ENCODE assay signal across 1 cellular context in the genomic region with DNA sequence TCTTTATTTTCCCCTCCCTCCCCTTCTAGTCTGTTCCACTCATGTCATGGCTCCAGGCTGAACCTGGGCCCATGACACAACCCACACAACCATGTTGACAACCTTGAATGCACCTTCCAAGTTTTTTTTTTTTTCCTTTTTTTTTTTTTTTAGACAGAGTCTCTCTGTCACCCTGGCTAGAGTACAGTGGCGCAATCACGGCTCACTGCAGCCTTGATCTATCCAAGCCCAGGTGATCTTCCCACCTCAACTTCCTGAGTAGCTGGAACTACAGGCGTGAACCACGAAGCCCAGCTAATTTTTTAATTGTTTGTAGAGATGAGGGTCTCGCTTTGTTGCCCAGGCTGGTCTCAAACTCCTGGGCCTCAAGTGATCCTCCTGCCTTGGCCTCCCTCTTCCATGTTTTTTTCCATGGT.
A peak's percentile ranks its signal among the peaks of the same experiment; 100 is the strongest.
TF ChIP-seq lines count a peak whose summit lies in the region.

No MANE protein-coding gene starts in this region.

TF ChIP-seq in HepG2, 621 proteins besides CTCF, POLR2A, EP300 and RAD21 (continued from another document and continues in another):
- TF ChIP-seq, protein P1, sequence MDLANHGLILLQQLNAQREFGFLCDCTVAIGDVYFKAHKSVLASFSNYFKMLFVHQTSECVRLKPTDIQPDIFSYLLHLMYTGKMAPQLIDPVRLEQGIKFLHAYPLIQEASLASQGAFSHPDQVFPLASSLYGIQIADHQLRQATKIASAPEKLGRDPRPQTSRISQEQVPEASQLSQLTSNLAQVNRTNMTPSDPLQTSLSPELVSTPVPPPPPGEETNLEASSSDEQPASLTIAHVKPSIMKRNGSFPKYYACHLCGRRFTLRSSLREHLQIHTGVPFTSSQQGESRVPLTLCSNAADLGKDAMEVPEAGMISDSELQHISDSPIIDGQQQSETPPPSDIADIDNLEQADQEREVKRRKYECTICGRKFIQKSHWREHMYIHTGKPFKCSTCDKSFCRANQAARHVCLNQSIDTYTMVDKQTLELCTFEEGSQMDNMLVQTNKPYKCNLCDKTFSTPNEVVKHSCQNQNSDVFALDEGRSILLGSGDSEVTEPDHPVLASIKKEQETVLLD (CRISPR knock-in tag; IDR thresholded peaks at IDR 0.05; ENCODE audit: low read depth), result no peak
- TF ChIP-seq ZSCAN31 (CRISPR knock-in tag; IDR thresholded peaks at IDR 0.05; ENCODE audit: low read depth) (no peak), ZNF792 (CRISPR knock-in tag; IDR thresholded peaks at IDR 0.05) (no peak), ZSCAN22 (CRISPR knock-in tag; IDR thresholded peaks at IDR 0.05) (no peak), ZNF484 (CRISPR knock-in tag; IDR thresholded peaks at IDR 0.05; ENCODE audit: borderline replicate concordance, low read depth) (no peak), ZIK1 (CRISPR knock-in tag; IDR thresholded peaks at IDR 0.05; ENCODE audit: borderline replicate concordance, low read depth) (no peak), NFKB2 (CRISPR knock-in tag; IDR thresholded peaks at IDR 0.05; ENCODE audit: borderline replicate concordance) (no peak), ZNF510 (CRISPR knock-in tag; IDR thresholded peaks at IDR 0.05; ENCODE audit: low read depth) (no peak), ZNF569 (CRISPR knock-in tag; IDR thresholded peaks at IDR 0.05; ENCODE audit: borderline replicate concordance) (no peak), NFE2L1 (CRISPR knock-in tag; IDR thresholded peaks at IDR 0.05; ENCODE audit: borderline replicate concordance) (no peak), CCDC6 (CRISPR knock-in tag; IDR thresholded peaks at IDR 0.05) (peak; percentile 88; the same call in 1 of the 2 replicates), ZNF878 (CRISPR knock-in tag; IDR thresholded peaks at IDR 0.05) (peak; percentile 77; the same call in 1 of the 2 replicates), ZNF75D (CRISPR knock-in tag; IDR thresholded peaks at IDR 0.05; ENCODE audit: borderline replicate concordance) (no peak), FOXA1 (IDR thresholded peaks at IDR 0.05) (peak; percentile 69; the same call in 1 of the 2 replicates), FOXA1 (CRISPR knock-in tag; IDR thresholded peaks at IDR 0.05) (peak; percentile 82), FOXK2 (IDR thresholded peaks at IDR 0.05) (peak; percentile 94), CREM (IDR thresholded peaks at IDR 0.05) (peak; percentile 84), CREM (CRISPR knock-in tag; IDR thresholded peaks at IDR 0.05) (no peak), ZNF460 (CRISPR knock-in tag; IDR thresholded peaks at IDR 0.05; ENCODE audit: borderline replicate concordance) (no peak), MIER2 (CRISPR knock-in tag; IDR thresholded peaks at IDR 0.05) (0 out of 2 replicates have a peak, but pooled peaks have one; percentile 40), IRX3 (CRISPR knock-in tag; IDR thresholded peaks at IDR 0.05; ENCODE audit: borderline replicate concordance, low read depth) (no peak), CBX5 (CRISPR knock-in tag; IDR thresholded peaks at IDR 0.05; ENCODE audit: borderline replicate concordance) (peak; percentile 78; the same call in 1 of the 2 replicates), ZKSCAN1 (IDR thresholded peaks at IDR 0.05; ENCODE audit: low read length) (no peak), NR1H2 (CRISPR knock-in tag; IDR thresholded peaks at IDR 0.05; ENCODE audit: borderline replicate concordance, low read depth) (no peak), HOXA9 (CRISPR knock-in tag; IDR thresholded peaks at IDR 0.05; ENCODE audit: borderline replicate concordance) (no peak), ZEB1 (IDR thresholded peaks at IDR 0.05; ENCODE audit: insufficient replicate concordance, low read depth) (peak; percentile 41), ZNF446 (CRISPR knock-in tag; IDR thresholded peaks at IDR 0.05) (no peak), SMYD3 (CRISPR knock-in tag; IDR thresholded peaks at IDR 0.05) (0 out of 2 replicates have a peak, but pooled peaks have one; percentile 49), SMAD3 (CRISPR knock-in tag; IDR thresholded peaks at IDR 0.05) (0 out of 2 replicates have a peak, but pooled peaks have one; percentile 76), TRIM24 (CRISPR knock-in tag; IDR thresholded peaks at IDR 0.05) (no peak), KLF13 (CRISPR knock-in tag; IDR thresholded peaks at IDR 0.05) (no peak), ZFP41 (CRISPR knock-in tag; IDR thresholded peaks at IDR 0.05; ENCODE audit: borderline replicate concordance) (no peak), ZNF260 (CRISPR knock-in tag; IDR thresholded peaks at IDR 0.05; ENCODE audit: borderline replicate concordance, low read depth) (no peak), HMG20A (CRISPR knock-in tag; IDR thresholded peaks at IDR 0.05; ENCODE audit: borderline replicate concordance) (peak; percentile 78), IKZF1 (IDR thresholded peaks at IDR 0.05) (no peak)
- TF ChIP-seq, protein P2, sequence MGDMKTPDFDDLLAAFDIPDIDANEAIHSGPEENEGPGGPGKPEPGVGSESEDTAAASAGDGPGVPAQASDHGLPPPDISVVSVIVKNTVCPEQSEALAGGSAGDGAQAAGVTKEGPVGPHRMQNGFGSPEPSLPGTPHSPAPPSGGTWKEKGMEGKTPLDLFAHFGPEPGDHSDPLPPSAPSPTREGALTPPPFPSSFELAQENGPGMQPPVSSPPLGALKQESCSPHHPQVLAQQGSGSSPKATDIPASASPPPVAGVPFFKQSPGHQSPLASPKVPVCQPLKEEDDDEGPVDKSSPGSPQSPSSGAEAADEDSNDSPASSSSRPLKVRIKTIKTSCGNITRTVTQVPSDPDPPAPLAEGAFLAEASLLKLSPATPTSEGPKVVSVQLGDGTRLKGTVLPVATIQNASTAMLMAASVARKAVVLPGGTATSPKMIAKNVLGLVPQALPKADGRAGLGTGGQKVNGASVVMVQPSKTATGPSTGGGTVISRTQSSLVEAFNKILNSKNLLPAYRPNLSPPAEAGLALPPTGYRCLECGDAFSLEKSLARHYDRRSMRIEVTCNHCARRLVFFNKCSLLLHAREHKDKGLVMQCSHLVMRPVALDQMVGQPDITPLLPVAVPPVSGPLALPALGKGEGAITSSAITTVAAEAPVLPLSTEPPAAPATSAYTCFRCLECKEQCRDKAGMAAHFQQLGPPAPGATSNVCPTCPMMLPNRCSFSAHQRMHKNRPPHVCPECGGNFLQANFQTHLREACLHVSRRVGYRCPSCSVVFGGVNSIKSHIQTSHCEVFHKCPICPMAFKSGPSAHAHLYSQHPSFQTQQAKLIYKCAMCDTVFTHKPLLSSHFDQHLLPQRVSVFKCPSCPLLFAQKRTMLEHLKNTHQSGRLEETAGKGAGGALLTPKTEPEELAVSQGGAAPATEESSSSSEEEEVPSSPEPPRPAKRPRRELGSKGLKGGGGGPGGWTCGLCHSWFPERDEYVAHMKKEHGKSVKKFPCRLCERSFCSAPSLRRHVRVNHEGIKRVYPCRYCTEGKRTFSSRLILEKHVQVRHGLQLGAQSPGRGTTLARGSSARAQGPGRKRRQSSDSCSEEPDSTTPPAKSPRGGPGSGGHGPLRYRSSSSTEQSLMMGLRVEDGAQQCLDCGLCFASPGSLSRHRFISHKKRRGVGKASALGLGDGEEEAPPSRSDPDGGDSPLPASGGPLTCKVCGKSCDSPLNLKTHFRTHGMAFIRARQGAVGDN (CRISPR knock-in tag; IDR thresholded peaks at IDR 0.05), result no peak; the same call in 1 of the 2 replicates
- TF ChIP-seq, protein P3, sequence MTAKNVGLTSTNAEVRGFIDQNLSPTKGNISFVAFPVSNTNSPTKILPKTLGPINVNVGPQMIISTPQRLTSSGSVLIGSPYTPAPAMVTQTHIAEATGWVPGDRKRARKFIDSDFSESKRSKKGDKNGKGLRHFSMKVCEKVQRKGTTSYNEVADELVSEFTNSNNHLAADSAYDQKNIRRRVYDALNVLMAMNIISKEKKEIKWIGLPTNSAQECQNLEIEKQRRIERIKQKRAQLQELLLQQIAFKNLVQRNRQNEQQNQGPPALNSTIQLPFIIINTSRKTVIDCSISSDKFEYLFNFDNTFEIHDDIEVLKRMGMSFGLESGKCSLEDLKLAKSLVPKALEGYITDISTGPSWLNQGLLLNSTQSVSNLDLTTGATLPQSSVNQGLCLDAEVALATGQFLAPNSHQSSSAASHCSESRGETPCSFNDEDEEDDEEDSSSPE (CRISPR knock-in tag; IDR thresholded peaks at IDR 0.05), result peak; percentile 73
- TF ChIP-seq, protein P4, sequence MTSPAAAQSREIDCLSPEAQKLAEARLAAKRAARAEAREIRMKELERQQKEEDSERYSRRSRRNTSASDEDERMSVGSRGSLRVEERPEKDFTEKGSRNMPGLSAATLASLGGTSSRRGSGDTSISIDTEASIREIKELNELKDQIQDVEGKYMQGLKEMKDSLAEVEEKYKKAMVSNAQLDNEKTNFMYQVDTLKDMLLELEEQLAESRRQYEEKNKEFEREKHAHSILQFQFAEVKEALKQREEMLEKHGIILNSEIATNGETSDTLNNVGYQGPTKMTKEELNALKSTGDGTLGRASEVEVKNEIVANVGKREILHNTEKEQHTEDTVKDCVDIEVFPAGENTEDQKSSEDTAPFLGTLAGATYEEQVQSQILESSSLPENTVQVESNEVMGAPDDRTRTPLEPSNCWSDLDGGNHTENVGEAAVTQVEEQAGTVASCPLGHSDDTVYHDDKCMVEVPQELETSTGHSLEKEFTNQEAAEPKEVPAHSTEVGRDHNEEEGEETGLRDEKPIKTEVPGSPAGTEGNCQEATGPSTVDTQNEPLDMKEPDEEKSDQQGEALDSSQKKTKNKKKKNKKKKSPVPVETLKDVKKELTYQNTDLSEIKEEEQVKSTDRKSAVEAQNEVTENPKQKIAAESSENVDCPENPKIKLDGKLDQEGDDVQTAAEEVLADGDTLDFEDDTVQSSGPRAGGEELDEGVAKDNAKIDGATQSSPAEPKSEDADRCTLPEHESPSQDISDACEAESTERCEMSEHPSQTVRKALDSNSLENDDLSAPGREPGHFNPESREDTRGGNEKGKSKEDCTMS (CRISPR knock-in tag; conservative IDR thresholded peaks at IDR 0.05), result no peak
- TF ChIP-seq, protein P5, sequence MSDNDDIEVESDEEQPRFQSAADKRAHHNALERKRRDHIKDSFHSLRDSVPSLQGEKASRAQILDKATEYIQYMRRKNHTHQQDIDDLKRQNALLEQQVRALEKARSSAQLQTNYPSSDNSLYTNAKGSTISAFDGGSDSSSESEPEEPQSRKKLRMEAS (IDR thresholded peaks at IDR 0.05), result peak; percentile 84
- TF ChIP-seq, protein P6, sequence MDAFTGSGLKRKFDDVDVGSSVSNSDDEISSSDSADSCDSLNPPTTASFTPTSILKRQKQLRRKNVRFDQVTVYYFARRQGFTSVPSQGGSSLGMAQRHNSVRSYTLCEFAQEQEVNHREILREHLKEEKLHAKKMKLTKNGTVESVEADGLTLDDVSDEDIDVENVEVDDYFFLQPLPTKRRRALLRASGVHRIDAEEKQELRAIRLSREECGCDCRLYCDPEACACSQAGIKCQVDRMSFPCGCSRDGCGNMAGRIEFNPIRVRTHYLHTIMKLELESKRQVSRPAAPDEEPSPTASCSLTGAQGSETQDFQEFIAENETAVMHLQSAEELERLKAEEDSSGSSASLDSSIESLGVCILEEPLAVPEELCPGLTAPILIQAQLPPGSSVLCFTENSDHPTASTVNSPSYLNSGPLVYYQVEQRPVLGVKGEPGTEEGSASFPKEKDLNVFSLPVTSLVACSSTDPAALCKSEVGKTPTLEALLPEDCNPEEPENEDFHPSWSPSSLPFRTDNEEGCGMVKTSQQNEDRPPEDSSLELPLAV (CRISPR knock-in tag; conservative IDR thresholded peaks at IDR 0.05; ENCODE audit: low read depth), result no peak
- TF ChIP-seq, protein P7, sequence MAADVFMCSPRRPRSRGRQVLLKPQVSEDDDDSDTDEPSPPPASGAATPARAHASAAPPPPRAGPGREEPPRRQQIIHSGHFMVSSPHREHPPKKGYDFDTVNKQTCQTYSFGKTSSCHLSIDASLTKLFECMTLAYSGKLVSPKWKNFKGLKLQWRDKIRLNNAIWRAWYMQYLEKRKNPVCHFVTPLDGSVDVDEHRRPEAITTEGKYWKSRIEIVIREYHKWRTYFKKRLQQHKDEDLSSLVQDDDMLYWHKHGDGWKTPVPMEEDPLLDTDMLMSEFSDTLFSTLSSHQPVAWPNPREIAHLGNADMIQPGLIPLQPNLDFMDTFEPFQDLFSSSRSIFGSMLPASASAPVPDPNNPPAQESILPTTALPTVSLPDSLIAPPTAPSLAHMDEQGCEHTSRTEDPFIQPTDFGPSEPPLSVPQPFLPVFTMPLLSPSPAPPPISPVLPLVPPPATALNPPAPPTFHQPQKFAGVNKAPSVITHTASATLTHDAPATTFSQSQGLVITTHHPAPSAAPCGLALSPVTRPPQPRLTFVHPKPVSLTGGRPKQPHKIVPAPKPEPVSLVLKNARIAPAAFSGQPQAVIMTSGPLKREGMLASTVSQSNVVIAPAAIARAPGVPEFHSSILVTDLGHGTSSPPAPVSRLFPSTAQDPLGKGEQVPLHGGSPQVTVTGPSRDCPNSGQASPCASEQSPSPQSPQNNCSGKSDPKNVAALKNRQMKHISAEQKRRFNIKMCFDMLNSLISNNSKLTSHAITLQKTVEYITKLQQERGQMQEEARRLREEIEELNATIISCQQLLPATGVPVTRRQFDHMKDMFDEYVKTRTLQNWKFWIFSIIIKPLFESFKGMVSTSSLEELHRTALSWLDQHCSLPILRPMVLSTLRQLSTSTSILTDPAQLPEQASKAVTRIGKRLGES (CRISPR knock-in tag; IDR thresholded peaks at IDR 0.05; ENCODE audit: borderline replicate concordance), result no peak
- TF ChIP-seq, protein P8, sequence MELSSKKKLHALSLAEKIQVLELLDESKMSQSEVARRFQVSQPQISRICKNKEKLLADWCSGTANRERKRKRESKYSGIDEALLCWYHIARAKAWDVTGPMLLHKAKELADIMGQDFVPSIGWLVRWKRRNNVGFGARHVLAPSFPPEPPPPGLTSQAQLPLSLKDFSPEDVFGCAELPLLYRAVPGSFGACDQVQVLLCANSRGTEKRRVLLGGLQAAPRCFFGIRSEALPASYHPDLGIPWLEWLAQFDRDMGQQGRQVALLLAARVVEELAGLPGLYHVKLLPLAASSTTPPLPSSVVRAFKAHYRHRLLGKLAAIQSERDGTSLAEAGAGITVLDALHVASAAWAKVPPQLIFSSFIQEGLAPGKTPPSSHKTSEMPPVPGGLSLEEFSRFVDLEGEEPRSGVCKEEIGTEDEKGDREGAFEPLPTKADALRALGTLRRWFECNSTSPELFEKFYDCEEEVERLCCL (CRISPR knock-in tag; IDR thresholded peaks at IDR 0.05; ENCODE audit: borderline replicate concordance), result no peak
- TF ChIP-seq, protein P9, sequence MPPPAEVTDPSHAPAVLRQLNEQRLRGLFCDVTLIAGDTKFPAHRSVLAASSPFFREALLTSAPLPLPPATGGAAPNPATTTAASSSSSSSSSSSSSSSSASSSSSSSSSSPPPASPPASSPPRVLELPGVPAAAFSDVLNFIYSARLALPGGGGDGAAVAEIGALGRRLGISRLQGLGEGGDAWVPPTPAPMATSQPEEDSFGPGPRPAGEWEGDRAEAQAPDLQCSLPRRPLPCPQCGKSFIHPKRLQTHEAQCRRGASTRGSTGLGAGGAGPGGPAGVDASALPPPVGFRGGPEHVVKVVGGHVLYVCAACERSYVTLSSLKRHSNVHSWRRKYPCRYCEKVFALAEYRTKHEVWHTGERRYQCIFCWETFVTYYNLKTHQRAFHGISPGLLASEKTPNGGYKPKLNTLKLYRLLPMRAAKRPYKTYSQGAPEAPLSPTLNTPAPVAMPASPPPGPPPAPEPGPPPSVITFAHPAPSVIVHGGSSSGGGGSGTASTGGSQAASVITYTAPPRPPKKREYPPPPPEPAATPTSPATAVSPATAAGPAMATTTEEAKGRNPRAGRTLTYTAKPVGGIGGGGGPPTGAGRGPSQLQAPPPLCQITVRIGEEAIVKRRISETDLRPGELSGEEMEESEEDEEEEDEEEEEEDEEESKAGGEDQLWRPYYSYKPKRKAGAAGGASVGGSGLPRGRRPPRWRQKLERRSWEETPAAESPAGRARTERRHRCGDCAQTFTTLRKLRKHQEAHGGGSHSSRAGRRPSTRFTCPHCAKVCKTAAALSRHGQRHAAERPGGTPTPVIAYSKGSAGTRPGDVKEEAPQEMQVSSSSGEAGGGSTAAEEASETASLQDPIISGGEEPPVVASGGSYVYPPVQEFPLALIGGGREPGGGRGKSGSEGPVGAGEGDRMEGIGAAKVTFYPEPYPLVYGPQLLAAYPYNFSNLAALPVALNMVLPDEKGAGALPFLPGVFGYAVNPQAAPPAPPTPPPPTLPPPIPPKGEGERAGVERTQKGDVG (CRISPR knock-in tag; IDR thresholded peaks at IDR 0.05; ENCODE audit: borderline replicate concordance), result no peak
